In genomic region chr4:129322947-129323346, GRCh38 we compare ENCODE assay signal across 13 cellular contexts.
"Had no signal": no experiment of that assay in that cellular context is flagged by ENCODE, and none has a peak within 500 bp of the region (broad histone marks: within the 10 kb centered on the region; RNA-seq: fewer than 3 reads in every experiment).

No MANE protein-coding gene starts in this region.

- H3K4me1 ChIP-seq: foreskin keratinocyte, right atrium auricular region, thyroid gland had no signal

- H3K4me3 ChIP-seq: lung, ovary, right atrium auricular region, smooth muscle cell, suprapubic skin, thyroid gland had no signal

- H3K4me2 ChIP-seq: smooth muscle cell had no signal

- DNase-seq: foreskin keratinocyte; left colon; left ventricle myocardium superior; mesenchymal stem cell; naive thymus-derived CD8-positive, alpha-beta T cell; ovary; stimulated activated CD4-positive, alpha-beta T cell treated with anti-CD3 and anti-CD28 coated beads, Interleukin-2, amount 100 ng/mL, for 48 hours; stimulated activated naive CD8-positive, alpha-beta T cell treated with anti-CD3 and anti-CD28 coated beads, Interleukin-15, Interleukin-2, amounts not matched to agents 100 U/mL and 50 U/mL, for 24 hours; thyroid gland had no signal

- H3K36me3 ChIP-seq: ovary, right atrium auricular region, suprapubic skin, thyroid gland had no signal

- H3K9me3 ChIP-seq: ovary, right atrium auricular region, suprapubic skin, thyroid gland had no signal

- H3K27me3 ChIP-seq: foreskin keratinocyte, ovary, right atrium auricular region, suprapubic skin, thyroid gland had no signal

- H3K27ac ChIP-seq: foreskin keratinocyte, ovary, right atrium auricular region, suprapubic skin, thyroid gland had no signal
